Comparison of ENCODE assay signal across 7 cellular contexts in genomic region chr11:129853508-129854228, GRCh38. TPM values are rescaled to one million over a fixed set of nuclear protein-coding genes. Genes with fewer than 3 reads are reported as not detected.
DNase-seq lines count a peak whose midpoint lies in the region; ATAC-seq and TF ChIP-seq lines count a peak whose summit lies in the region.

No MANE protein-coding gene starts in this region.

- intact Hi-C loops in breast epithelium (cut with DNase I; ENCODE audit: low total_unique reads) (no loop called here), psoas muscle (cut with DNase I) (loop anchor here in 1 of 2 donors (1.0 kb wide), 1 partner anchor 40 kb away; no protein-coding TSS in a partner anchor)

- no peaks in the 10 kb centered on the region for H3K36me3 ChIP-seq in breast epithelium
- peaks cover 0 to 3% of the 10 kb centered on the region in 2 donors for H3K36me3 ChIP-seq in psoas muscle (ENCODE audit: insufficient read depth in 1 of 2, low read depth in 1 of 2)

- H3K4me1 ChIP-seq in breast epithelium (peaks cover 0 to 16% of the 10 kb centered on the region in 2 donors), psoas muscle (no peaks in the 10 kb centered on the region)

- ATAC-seq in psoas muscle = peak in 1 of 4 donors; percentile 41
- no peak for ATAC-seq in GM21723 (IDR thresholded peaks at IDR 0.05; ENCODE audit: unreplicated experiment)
- no peak for ATAC-seq in HG03432 (IDR thresholded peaks at IDR 0.05; ENCODE audit: unreplicated experiment)

- no peak for TF ChIP-seq CTCF in breast epithelium (IDR thresholded peaks at IDR 0.05)
- TF ChIP-seq CTCF in psoas muscle (IDR thresholded peaks at IDR 0.05) = no peak

- WGBS in psoas muscle, 3 donors = 10 to 17% (median 13%) methylated on average over 10 of the region's 10 CpGs

- H3K4me3 ChIP-seq in breast epithelium = peak overlapping the region in 1 of 3 donors; percentile 37
- no peak overlapping the region for H3K4me3 ChIP-seq in psoas muscle

- TF ChIP-seq POLR2A in breast epithelium (IDR thresholded peaks at IDR 0.05) = no peak

- no peaks in the 10 kb centered on the region for H3K9me3 ChIP-seq in breast epithelium
- H3K9me3 ChIP-seq in psoas muscle = no peaks in the 10 kb centered on the region

- H3K27ac ChIP-seq in breast epithelium = peak overlapping the region; percentile 78 to 89
- peak overlapping the region; percentile 4 for H3K27ac ChIP-seq in psoas muscle

- DNase-seq in NCI-H1092 (lab: John Stamatoyannopoulos, UW) (peak; percentile 79), SW480 (ENCODE audit: low spot score) (peak; percentile 63), breast epithelium (ENCODE audit: low spot score in 2 of 2) (peak; percentile 86 to 93), psoas muscle (peak in 1 of 2 donors; percentile 27), occipital lobe (lab: John Stamatoyannopoulos, UW) (no peak)

- H3K27me3 ChIP-seq in breast epithelium = no peaks in the 10 kb centered on the region
- no peaks in the 10 kb centered on the region for H3K27me3 ChIP-seq in psoas muscle (ENCODE audit: insufficient read depth in 3 of 3, low read length in 2 of 3)

RNA-seq across cellular contexts. Expression of gene TMEM45B, which starts 38.0 kb away (rescaled TPM):
- total RNA-seq in breast epithelium (10 to 100 TPM in 1 of 3 donors, 1 to 10 TPM in 1, not detected in 1; 7.3 to 11.8 TPM), psoas muscle (not detected), occipital lobe (0.31 TPM)
- polyA plus RNA-seq in psoas muscle = under 1 TPM in 2 of 3 donors, not detected in 1; 0.05 to 0.09 TPM

RNA-seq across cellular contexts. Expression of gene NFRKB, which starts 41.7 kb away (rescaled TPM):
- total RNA-seq in breast epithelium (10 to 100 TPM; 30.2 to 45.2 (median 44.2) TPM), psoas muscle (10 to 100 TPM; 14.2 to 18.3 (median 15.6) TPM), occipital lobe (20.9 TPM)
- 10 to 100 TPM in 1 of 3 donors, 1 to 10 TPM in 2; 7.4 to 11.1 (median 9.7) TPM for polyA plus RNA-seq in psoas muscle
